Comparison of ENCODE assay signal across 8 cellular contexts in the genomic region with DNA sequence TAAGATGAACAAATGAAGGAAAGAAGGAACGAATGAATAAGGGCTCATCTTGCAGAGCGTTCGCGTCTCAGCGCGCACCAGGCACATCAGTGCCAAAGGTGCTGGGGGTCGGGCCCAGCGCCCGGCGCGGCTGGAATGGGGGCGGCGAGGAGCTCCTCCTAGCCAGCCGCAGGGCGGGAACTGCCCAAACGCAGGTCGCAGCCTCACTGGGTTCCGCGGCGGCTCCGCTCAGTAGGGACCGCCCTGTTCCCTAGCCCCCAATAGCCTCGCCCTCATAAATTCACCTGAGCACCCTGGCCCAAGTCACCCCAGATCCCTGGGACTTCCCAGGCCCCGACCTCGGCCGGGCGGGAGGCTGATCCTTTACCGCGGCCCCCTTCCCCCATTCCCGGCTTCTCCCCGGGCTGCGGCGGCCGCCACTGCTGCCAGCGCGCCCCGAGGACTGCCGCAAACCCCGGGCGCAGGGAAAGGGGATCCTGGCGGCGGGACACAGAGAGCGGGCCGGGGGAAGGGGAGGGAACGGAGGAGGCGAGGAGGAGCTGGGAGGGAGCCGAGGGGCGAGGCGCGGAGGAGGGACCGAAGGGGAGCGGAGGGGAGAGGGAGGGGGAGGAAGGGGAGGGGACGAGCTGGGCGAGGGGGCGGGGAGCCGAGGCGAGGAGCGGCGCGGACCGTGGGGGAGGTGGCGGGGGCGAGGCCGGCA.
A peak's percentile ranks its signal among the peaks of the same experiment; 100 is the strongest.
DNase-seq lines count a peak whose midpoint lies in the region; ATAC-seq and TF ChIP-seq lines count a peak whose summit lies in the region.

No MANE protein-coding gene starts in this region.

- no peak overlapping the region for H3K27ac Mint-ChIP-seq in T-helper 2 cell treated with Interferon-gamma antibody and Interleukin-4, amounts not matched to agents 5 μg/mL and 100 μg/mL, for 36 hours

- H3K27me3 Mint-ChIP-seq in T-helper 2 cell treated with Interferon-gamma antibody and Interleukin-4, amounts not matched to agents 5 μg/mL and 100 μg/mL, for 36 hours (ENCODE audit: low read depth), result peaks cover 80% of the 10 kb centered on the region

- H3K27ac ChIP-seq in VCaP, result peak overlapping the region; percentile 55; the same call in 1 of the 2 replicates

- no peaks in the 10 kb centered on the region for H3K36me3 Mint-ChIP-seq in T-helper 2 cell treated with Interferon-gamma antibody and Interleukin-4, amounts not matched to agents 5 μg/mL and 100 μg/mL, for 36 hours (ENCODE audit: low read depth)

- ATAC-seq in HG03469 (IDR thresholded peaks at IDR 0.05; ENCODE audit: unreplicated experiment), result no peak
- ATAC-seq in GM19463 (IDR thresholded peaks at IDR 0.05; ENCODE audit: unreplicated experiment), result no peak

- peak; percentile 59; the same call in 1 of the 2 replicates for TF ChIP-seq CTCF in VCaP (conservative IDR thresholded peaks at IDR 0.05)
- TF ChIP-seq CTCF in retinal pigment epithelial cell (conservative IDR thresholded peaks at IDR 0.05; ENCODE audit: low read depth, low read length), result no peak

- peak overlapping the region; percentile 72 for H3K4me3 Mint-ChIP-seq in T-helper 2 cell treated with Interferon-gamma antibody and Interleukin-4, amounts not matched to agents 5 μg/mL and 100 μg/mL, for 36 hours

- DNase-seq in T-helper 2 cell treated with Interferon-gamma antibody and Interleukin-4, amounts not matched to agents 5 μg/mL and 100 μg/mL, for 36 hours (ENCODE audit: low spot score), result no peak
- no peak for DNase-seq in T-helper 2 cell
- peak; percentile 9 for DNase-seq in germinal center (ENCODE audit: low spot score)
- DNase-seq in retinal pigment epithelial cell (ENCODE audit: low read depth), result no peak
- DNase-seq in foreskin melanocyte, result no peak

- no peaks in the 10 kb centered on the region for H3K9me3 Mint-ChIP-seq in T-helper 2 cell treated with Interferon-gamma antibody and Interleukin-4, amounts not matched to agents 5 μg/mL and 100 μg/mL, for 36 hours

- H3K4me3 ChIP-seq in retinal pigment epithelial cell (ENCODE audit: low read length), result peak overlapping the region; percentile 17

- H3K4me1 Mint-ChIP-seq in T-helper 2 cell treated with Interferon-gamma antibody and Interleukin-4, amounts not matched to agents 5 μg/mL and 100 μg/mL, for 36 hours (ENCODE audit: low read depth), result peaks cover 2% of the 10 kb centered on the region
